Comparison of ENCODE assay signal across 8 cellular contexts in the genomic region with DNA sequence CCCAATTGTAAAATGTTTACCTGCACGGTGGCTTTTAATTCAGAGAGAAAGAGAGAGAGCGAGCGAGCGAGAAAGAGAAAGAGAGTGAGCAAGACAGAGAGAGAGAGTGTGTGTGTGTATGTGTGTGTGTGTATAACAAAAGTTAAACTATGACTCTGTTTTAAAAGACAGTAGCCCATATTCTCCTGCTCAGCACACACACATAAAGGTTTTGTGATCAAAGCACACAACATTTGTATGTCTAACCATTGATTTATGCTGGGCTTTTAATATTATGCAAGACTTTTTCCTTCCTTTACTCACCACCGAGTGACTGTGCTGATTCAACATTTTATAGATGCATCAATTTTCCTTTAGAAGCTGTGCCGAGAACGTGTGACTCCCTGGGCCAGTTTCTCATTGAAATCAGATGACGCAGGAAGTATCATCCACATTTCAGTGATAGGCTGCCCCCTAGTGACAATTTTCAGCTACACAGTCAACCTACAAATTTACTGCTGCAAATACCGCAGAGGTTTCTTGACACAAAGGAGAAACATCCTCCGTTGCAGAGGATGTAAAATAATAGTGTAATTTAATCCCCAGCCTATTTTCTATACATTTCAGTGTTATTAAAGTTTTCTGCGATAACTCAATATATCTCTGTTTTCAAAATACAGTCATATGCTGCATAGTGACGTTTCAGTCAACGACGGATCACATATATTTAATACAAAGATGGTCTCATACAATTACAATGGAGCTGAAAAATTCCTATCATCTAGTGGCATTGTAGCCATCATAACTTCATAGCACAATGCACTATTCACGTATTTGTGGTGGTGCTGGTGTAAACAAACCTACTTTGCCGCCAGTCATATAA.
DNase-seq lines count a peak whose midpoint lies in the region; ATAC-seq lines count a peak whose summit lies in the region.

No MANE protein-coding gene starts in this region.

- DNase-seq in AML-193 (lab: John Stamatoyannopoulos, UW) (peak; percentile 63 to 72), NCI-H226 (peak; percentile 59), cerebellar cortex (ENCODE audit: low spot score) (peak; percentile 62), left lobe of liver (ENCODE audit: low spot score) (peak; percentile 55)
- DNase-seq in stimulated activated CD4-positive, alpha-beta T cell treated with anti-CD3 and anti-CD28 coated beads, Interleukin-2, amount 100 ng/mL, for 48 hours, result peak; percentile 70 to 72

- peak; percentile 89 for ATAC-seq in GM18909 (IDR thresholded peaks at IDR 0.05; ENCODE audit: poor library complexity, unreplicated experiment)
- ATAC-seq in HG03139 (IDR thresholded peaks at IDR 0.05; ENCODE audit: unreplicated experiment), result peak; percentile 94
- ATAC-seq in activated CD4-positive, CD25-positive, alpha-beta regulatory T cell treated with anti-CD3 and anti-CD28 coated beads, Interleukin-2, amount 50 U/mL, for 24 hours, result peak; percentile 81 to 88
- ATAC-seq in left lobe of liver, result peak; percentile 100

Comparison
In these comparisons a context has a peak if more than half of its experiments do, and no peak if none do; other contexts are left out.
1. Peak in every context shown above with its lines: DNase-seq and ATAC-seq.